ENCODE assay signal across 15 cellular contexts in genomic region chr12:52950553-52950952, GRCh38. TPM values are rescaled to one million over a fixed set of nuclear protein-coding genes. Genes with fewer than 3 reads are reported as not detected.
DNase-seq lines count a peak whose midpoint lies in the region; ATAC-seq and TF ChIP-seq lines count a peak whose summit lies in the region.
"Had no signal": no experiment of that assay in that cellular context is flagged by ENCODE, and none has a peak within 500 bp of the region (broad histone marks: within the 10 kb centered on the region; RNA-seq: fewer than 3 reads in every experiment).

No MANE protein-coding gene starts in this region.

- H3K4me3 ChIP-seq in AG09309 (ENCODE audit: control insufficient read depth, low read depth, low read length) (peak overlapping the region; percentile 44), PC-3 (ENCODE audit: low read length) (peak overlapping the region; percentile 94), mucosa of stomach (ENCODE audit: low read length) (peak overlapping the region; percentile 95), esophagus muscularis mucosa (peak overlapping the region in 1 of 4 donors; percentile 69)

- peaks cover 49% of the 10 kb centered on the region for H3K4me1 ChIP-seq in PC-3 (ENCODE audit: insufficient read depth, low read length)
- H3K4me1 ChIP-seq in mucosa of stomach (ENCODE audit: control insufficient read depth, insufficient read depth, low read length): peaks cover 50% of the 10 kb centered on the region
- peaks cover 8 to 16% (median 14%) of the 10 kb centered on the region in 4 donors for H3K4me1 ChIP-seq in esophagus muscularis mucosa

- H3K4me2 ChIP-seq in PC-3 (ENCODE audit: low read length): peak overlapping the region; percentile 98

- TF ChIP-seq CTCF in AG09309 (IDR thresholded peaks at IDR 0.05; ENCODE audit: control insufficient read depth, insufficient read depth, low read depth, low read length, missing control alignments) (no peak), PC-3 (conservative IDR thresholded peaks at IDR 0.05; ENCODE audit: low read depth, low read length) (no peak), endothelial cell (IDR thresholded peaks at IDR 0.05; ENCODE audit: unreplicated experiment) (no peak), esophagus muscularis mucosa (IDR thresholded peaks at IDR 0.05) (no peak)

- 87% methylated on average over 6 of the region's 7 CpGs for WGBS in esophagus muscularis mucosa

- H3K9ac ChIP-seq in PC-3 (ENCODE audit: low read length): peak overlapping the region; percentile 89
- H3K9ac ChIP-seq in mucosa of stomach (ENCODE audit: low read length): peak overlapping the region; percentile 99

- H3K27me3 Mint-ChIP-seq in endothelial cell (ENCODE audit: unreplicated experiment): peaks cover 14% of the 10 kb centered on the region

- intact Hi-C loops in PC-3 (cut with micrococcal nuclease): no loop called here
- intact Hi-C loops in esophagus muscularis mucosa (cut with DNase I): no loop called here
- intact Hi-C loops in head of caudate nucleus (cut with DNase I): no loop called here

- no peaks in the 10 kb centered on the region for H3K9me3 Mint-ChIP-seq in endothelial cell (ENCODE audit: unreplicated experiment)

- ATAC-seq in PC-3 (no peak), HG03571 (IDR thresholded peaks at IDR 0.05; ENCODE audit: unreplicated experiment) (no peak)

- DNase-seq in AG09309 (ENCODE audit: low read depth) (no peak), PC-3 (no peak), endothelial cell (ENCODE audit: low spot score) (no peak), esophagus muscularis mucosa (ENCODE audit: extremely low spot score) (no peak), head of caudate nucleus (no peak), KG1 (lab: John Stamatoyannopoulos, UW) (no peak)
- DNase-seq: cortex of kidney, hypothalamus, NCI-H1694 treated with DMSO at 0.1 percent for 48 hours, occipital lobe had no signal

- no peak for TF ChIP-seq EP300 in esophagus muscularis mucosa (IDR thresholded peaks at IDR 0.05)

- peaks cover 8% of the 10 kb centered on the region for H3F3A ChIP-seq in PC-3 (ENCODE audit: low read length, unreplicated experiment)

- peak overlapping the region; percentile 96 for H3K4me3 Mint-ChIP-seq in endothelial cell (ENCODE audit: unreplicated experiment)

- no TSS peak for BruUV-seq in PC-3 (replicated peaks; lab: Mats Ljungman, UMichigan)

- H3K4me1 Mint-ChIP-seq in endothelial cell (ENCODE audit: unreplicated experiment): peaks cover 42% of the 10 kb centered on the region

- H3K27ac ChIP-seq in PC-3 (ENCODE audit: low read length) (peak overlapping the region; percentile 84), esophagus muscularis mucosa (replicated peaks in 1 of 4) (no peak overlapping the region)
- H3K27ac ChIP-seq: HL-60 had no signal

- H4K20me1 ChIP-seq in PC-3 (ENCODE audit: low read length): peaks cover 39% of the 10 kb centered on the region

- H3K36me3 Mint-ChIP-seq in endothelial cell (ENCODE audit: low read depth, unreplicated experiment): peaks cover 28% of the 10 kb centered on the region
- H3K36me3 Mint-ChIP-seq: CD14-positive monocyte had no signal

- H3K79me2 ChIP-seq in PC-3 (ENCODE audit: low read length): peaks cover 42% of the 10 kb centered on the region

- POLR2A ChIA-PET in PC-3 (lab: Charles Lee; ENCODE audit: unreplicated experiment): interaction anchor here (1.9 to 2.2 kb wide), 2 partner anchors 24 to 46 kb away, joined by 10 to 14 read pairs; partner anchors contain the start of gene KRT8

- no peak for TF ChIP-seq POLR2A in esophagus muscularis mucosa (IDR thresholded peaks at IDR 0.05; ENCODE audit: low read depth)

- H3K9me3 ChIP-seq in PC-3 (ENCODE audit: low read length): no peaks in the 10 kb centered on the region
- H3K9me3 ChIP-seq in mucosa of stomach (ENCODE audit: control insufficient read depth, low read length): no peaks in the 10 kb centered on the region
- H3K9me3 ChIP-seq in esophagus muscularis mucosa: no peaks in the 10 kb centered on the region
- H3K9me3 ChIP-seq: tibial nerve had no signal

- no peaks in the 10 kb centered on the region for H3K27me3 ChIP-seq in PC-3 (ENCODE audit: low read length)
- H3K27me3 ChIP-seq in mucosa of stomach (ENCODE audit: control insufficient read depth, insufficient read depth, low read length): no peaks in the 10 kb centered on the region
- peaks cover 0 to 17% (median 0%) of the 10 kb centered on the region in 4 donors for H3K27me3 ChIP-seq in esophagus muscularis mucosa

- H3K27ac Mint-ChIP-seq in endothelial cell (ENCODE audit: unreplicated experiment): peak overlapping the region; percentile 97
- H3K27ac Mint-ChIP-seq: CD14-positive monocyte had no signal

- CTCF ChIA-PET in PC-3 (lab: Charles Lee): no interaction called here

- peaks cover 33% of the 10 kb centered on the region for H3K36me3 ChIP-seq in PC-3 (ENCODE audit: low read depth, low read length)
- H3K36me3 ChIP-seq in mucosa of stomach (ENCODE audit: control insufficient read depth, insufficient read depth, low read length): peaks cover 18% of the 10 kb centered on the region
- H3K36me3 ChIP-seq in esophagus muscularis mucosa: peaks cover 0 to 3% (median 0%) of the 10 kb centered on the region in 4 donors
- H3K36me3 ChIP-seq: tibial nerve had no signal

- no peaks in the 10 kb centered on the region for H3K9me2 ChIP-seq in PC-3 (replicated peaks; ENCODE audit: low read length)

- no peak overlapping the region for H2AFZ ChIP-seq in PC-3 (ENCODE audit: low read length)

RNA-seq across cellular contexts. Expression of gene KRT18, which starts 1.6 kb away (rescaled TPM):
- 1,461 and 1,545 TPM in 2 replicates for total RNA-seq in PC-3 (2014; rRNA removed)
- total RNA-seq in endothelial cell (ENCODE audit: unreplicated experiment): 195 TPM
- total RNA-seq in esophagus muscularis mucosa: 10 to 100 TPM; 19.7 to 42.5 (median 23.6) TPM

RNA-seq across cellular contexts. Expression of gene KRT8, which starts 45.7 kb away (rescaled TPM):
- total RNA-seq in PC-3 (2014; rRNA removed) (719 and 1,028 TPM in 2 replicates), endothelial cell (ENCODE audit: unreplicated experiment) (194 TPM), esophagus muscularis mucosa (100 to 1,000 TPM; 136 to 508 (median 387) TPM)
- total RNA-seq: occipital lobe had no signal

RNA-seq across cellular contexts. Expression of gene EIF4B, which starts 55.7 kb away (rescaled TPM):
- total RNA-seq in PC-3 (2014; rRNA removed) (424 and 434 TPM in 2 replicates), endothelial cell (ENCODE audit: unreplicated experiment) (629 TPM), esophagus muscularis mucosa (100 to 1,000 TPM; 400 to 648 (median 576) TPM)
